1 cellular context compared by ENCODE assay signal in the genomic region with DNA sequence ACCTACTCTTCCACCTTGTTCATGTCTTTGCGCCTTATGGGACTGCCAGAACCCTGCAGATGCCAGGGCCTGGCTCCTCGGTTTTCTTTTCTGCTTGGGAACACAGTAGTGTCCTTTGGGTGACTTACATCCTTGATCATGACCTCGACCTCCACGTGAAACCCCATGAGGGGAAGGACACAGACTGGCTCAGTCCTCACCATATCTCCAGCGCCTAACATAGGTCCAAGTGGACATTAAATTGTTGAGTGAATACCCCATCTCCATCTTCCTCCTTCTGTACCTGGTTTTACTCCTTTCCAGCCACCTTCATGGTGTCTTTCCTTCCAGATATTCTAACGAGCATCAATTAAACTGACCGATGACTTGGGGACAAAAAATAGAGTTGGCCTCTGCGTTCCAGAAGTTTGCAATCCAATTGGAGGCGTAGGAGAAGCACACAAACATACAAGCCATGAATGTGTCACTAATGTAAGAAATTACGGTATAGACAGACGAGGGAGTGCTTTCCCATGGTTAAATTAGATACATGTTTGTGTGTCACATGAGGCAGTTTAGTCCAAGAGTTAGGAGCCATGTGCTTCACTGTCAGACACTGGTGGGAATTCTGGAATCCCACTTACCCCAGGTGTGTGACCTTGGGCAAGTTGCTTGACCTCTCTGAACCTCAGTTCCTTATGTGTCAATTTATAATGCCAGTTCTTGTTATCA.
TF ChIP-seq lines count a peak whose summit lies in the region.

No MANE protein-coding gene starts in this region.

TF ChIP-seq in GM12878, 131 proteins besides CTCF, POLR2A, EP300 and RAD21 (continued from another document):
- TF ChIP-seq, protein P1, sequence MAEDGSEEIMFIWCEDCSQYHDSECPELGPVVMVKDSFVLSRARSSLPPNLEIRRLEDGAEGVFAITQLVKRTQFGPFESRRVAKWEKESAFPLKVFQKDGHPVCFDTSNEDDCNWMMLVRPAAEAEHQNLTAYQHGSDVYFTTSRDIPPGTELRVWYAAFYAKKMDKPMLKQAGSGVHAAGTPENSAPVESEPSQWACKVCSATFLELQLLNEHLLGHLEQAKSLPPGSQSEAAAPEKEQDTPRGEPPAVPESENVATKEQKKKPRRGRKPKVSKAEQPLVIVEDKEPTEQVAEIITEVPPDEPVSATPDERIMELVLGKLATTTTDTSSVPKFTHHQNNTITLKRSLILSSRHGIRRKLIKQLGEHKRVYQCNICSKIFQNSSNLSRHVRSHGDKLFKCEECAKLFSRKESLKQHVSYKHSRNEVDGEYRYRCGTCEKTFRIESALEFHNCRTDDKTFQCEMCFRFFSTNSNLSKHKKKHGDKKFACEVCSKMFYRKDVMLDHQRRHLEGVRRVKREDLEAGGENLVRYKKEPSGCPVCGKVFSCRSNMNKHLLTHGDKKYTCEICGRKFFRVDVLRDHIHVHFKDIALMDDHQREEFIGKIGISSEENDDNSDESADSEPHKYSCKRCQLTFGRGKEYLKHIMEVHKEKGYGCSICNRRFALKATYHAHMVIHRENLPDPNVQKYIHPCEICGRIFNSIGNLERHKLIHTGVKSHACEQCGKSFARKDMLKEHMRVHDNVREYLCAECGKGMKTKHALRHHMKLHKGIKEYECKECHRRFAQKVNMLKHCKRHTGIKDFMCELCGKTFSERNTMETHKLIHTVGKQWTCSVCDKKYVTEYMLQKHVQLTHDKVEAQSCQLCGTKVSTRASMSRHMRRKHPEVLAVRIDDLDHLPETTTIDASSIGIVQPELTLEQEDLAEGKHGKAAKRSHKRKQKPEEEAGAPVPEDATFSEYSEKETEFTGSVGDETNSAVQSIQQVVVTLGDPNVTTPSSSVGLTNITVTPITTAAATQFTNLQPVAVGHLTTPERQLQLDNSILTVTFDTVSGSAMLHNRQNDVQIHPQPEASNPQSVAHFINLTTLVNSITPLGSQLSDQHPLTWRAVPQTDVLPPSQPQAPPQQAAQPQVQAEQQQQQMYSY (CRISPR knock-in tag; IDR thresholded peaks at IDR 0.05): no peak
- TF ChIP-seq STAT3 (IDR thresholded peaks at IDR 0.05; ENCODE audit: low read depth, low read length) (no peak), ASH2L (IDR thresholded peaks at IDR 0.05; ENCODE audit: borderline replicate concordance, low read depth) (no peak), PAX5 (IDR thresholded peaks at IDR 0.05; ENCODE audit: borderline replicate concordance, low read depth, low read length) (no peak), SMC3 (IDR thresholded peaks at IDR 0.05; ENCODE audit: borderline replicate concordance, low read length) (no peak), SP1 (IDR thresholded peaks at IDR 0.05; ENCODE audit: low read depth, low read length) (no peak)
- TF ChIP-seq, protein P2, sequence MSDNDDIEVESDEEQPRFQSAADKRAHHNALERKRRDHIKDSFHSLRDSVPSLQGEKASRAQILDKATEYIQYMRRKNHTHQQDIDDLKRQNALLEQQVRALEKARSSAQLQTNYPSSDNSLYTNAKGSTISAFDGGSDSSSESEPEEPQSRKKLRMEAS (IDR thresholded peaks at IDR 0.05; ENCODE audit: low read depth, low read length): no peak
- TF ChIP-seq, protein P3, sequence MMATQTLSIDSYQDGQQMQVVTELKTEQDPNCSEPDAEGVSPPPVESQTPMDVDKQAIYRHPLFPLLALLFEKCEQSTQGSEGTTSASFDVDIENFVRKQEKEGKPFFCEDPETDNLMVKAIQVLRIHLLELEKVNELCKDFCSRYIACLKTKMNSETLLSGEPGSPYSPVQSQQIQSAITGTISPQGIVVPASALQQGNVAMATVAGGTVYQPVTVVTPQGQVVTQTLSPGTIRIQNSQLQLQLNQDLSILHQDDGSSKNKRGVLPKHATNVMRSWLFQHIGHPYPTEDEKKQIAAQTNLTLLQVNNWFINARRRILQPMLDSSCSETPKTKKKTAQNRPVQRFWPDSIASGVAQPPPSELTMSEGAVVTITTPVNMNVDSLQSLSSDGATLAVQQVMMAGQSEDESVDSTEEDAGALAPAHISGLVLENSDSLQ (IDR thresholded peaks at IDR 0.05): no peak
